ENCODE assay signal across 18 cellular contexts in genomic region chr5:17169507-17169906, GRCh38. TPM values are rescaled to one million over a fixed set of nuclear protein-coding genes. Genes with fewer than 3 reads are reported as not detected.
DNase-seq lines count a peak whose midpoint lies in the region; ATAC-seq and TF ChIP-seq lines count a peak whose summit lies in the region.
"Had no signal": no experiment of that assay in that cellular context is flagged by ENCODE, and none has a peak within 500 bp of the region (broad histone marks: within the 10 kb centered on the region; RNA-seq: fewer than 3 reads in every experiment).

No MANE protein-coding gene starts in this region.

- H3K27ac ChIP-seq in brain microvascular endothelial cell: peak overlapping the region; percentile 13
- H3K27ac ChIP-seq: C4-2B, PC-9, suprapubic skin had no signal

- H3K27me3 ChIP-seq in brain microvascular endothelial cell (replicated peaks): no peaks in the 10 kb centered on the region
- H3K27me3 ChIP-seq: suprapubic skin had no signal

- ATAC-seq in left ventricle myocardium superior (peak; percentile 82), T-helper 17 cell (no peak), sciatic nerve (no peak)

- no peak overlapping the region for H3K4me3 Mint-ChIP-seq in T-helper 17 cell
- H3K4me3 Mint-ChIP-seq: activated naive CD4-positive, alpha-beta T cell treated with anti-CD3 and anti-CD28 coated beads, Interleukin-2, amount 50 U/mL, for 24 hours had no signal

- H3K36me3 ChIP-seq in brain microvascular endothelial cell (replicated peaks): no peaks in the 10 kb centered on the region
- H3K36me3 ChIP-seq: suprapubic skin had no signal

- H3K36me3 Mint-ChIP-seq in T-helper 17 cell (ENCODE audit: low read depth): no peaks in the 10 kb centered on the region
- H3K36me3 Mint-ChIP-seq: activated naive CD4-positive, alpha-beta T cell treated with anti-CD3 and anti-CD28 coated beads, Interleukin-2, amount 50 U/mL, for 24 hours had no signal

- intact Hi-C loops in left ventricle myocardium superior (cut with micrococcal nuclease) (no loop called here), sciatic nerve (cut with DNase I) (no loop called here)

- H3K4me3 ChIP-seq in brain microvascular endothelial cell (ENCODE audit: low read depth, low read length): no peak overlapping the region
- H3K4me3 ChIP-seq: PC-9, suprapubic skin had no signal

- H3K4me1 Mint-ChIP-seq in T-helper 17 cell: no peaks in the 10 kb centered on the region
- H3K4me1 Mint-ChIP-seq: activated naive CD4-positive, alpha-beta T cell treated with anti-CD3 and anti-CD28 coated beads, Interleukin-2, amount 50 U/mL, for 24 hours had no signal

- in situ Hi-C loops in brain microvascular endothelial cell (cut with HindIII; ENCODE audit: low pct_ligation_motif_present, low sequenced_read_pairs): no loop called here

- H3K27me3 Mint-ChIP-seq in T-helper 17 cell: peaks cover 13% of the 10 kb centered on the region
- H3K27me3 Mint-ChIP-seq: activated naive CD4-positive, alpha-beta T cell treated with anti-CD3 and anti-CD28 coated beads, Interleukin-2, amount 50 U/mL, for 24 hours had no signal

- H3K27ac Mint-ChIP-seq in T-helper 17 cell: no peak overlapping the region
- H3K27ac Mint-ChIP-seq: activated naive CD4-positive, alpha-beta T cell treated with anti-CD3 and anti-CD28 coated beads, Interleukin-2, amount 50 U/mL, for 24 hours had no signal

- no peak for TF ChIP-seq CTCF in brain microvascular endothelial cell (IDR thresholded peaks at IDR 0.05; ENCODE audit: low read depth, low read length, missing control alignments)

- H3K9me3 ChIP-seq in T-helper 17 cell (ENCODE audit: control insufficient read depth, low read length, poor library complexity, severe bottlenecking): no peaks in the 10 kb centered on the region
- H3K9me3 ChIP-seq: suprapubic skin had no signal

- DNase-seq in GM03348 (ENCODE audit: low spot score): peak; percentile 78
- no peak for DNase-seq in brain microvascular endothelial cell
- DNase-seq in left ventricle myocardium superior: no peak
- DNase-seq in putamen (ENCODE audit: low spot score): peak; percentile 20
- no peak for DNase-seq in hippocampal formation (lab: John Stamatoyannopoulos, UW)
- no peak for DNase-seq in DMS114 treated with DMSO at 0.1 percent for 48 hours (lab: John Stamatoyannopoulos, UW; ENCODE audit: unreplicated experiment)
- DNase-seq in T-helper 17 cell: no peak
- no peak for DNase-seq in sciatic nerve (ENCODE audit: low spot score)
- DNase-seq: activated CD4-positive, CD25-positive, alpha-beta regulatory T cell treated with anti-CD3 and anti-CD28 coated beads, Interleukin-2, amount 50 U/mL, for 72 hours; activated CD8-positive, alpha-beta memory T cell treated with anti-CD3 and anti-CD28 coated beads, Interleukin-2, amount 50 U/mL, for 48 hours; DMS79 treated with DMSO at 0.1 percent for 48 hours; NCI-H1930; NCI-H526; nucleus accumbens; PC-9 had no signal

RNA-seq across cellular contexts. Expression of gene BASP1, which starts 47.9 kb away (rescaled TPM):
- 2.0 TPM for total RNA-seq in left ventricle myocardium superior
- total RNA-seq in T-helper 17 cell: 1 to 10 TPM; 1.4 to 2.4 TPM
- total RNA-seq in sciatic nerve: 26.8 TPM
- total RNA-seq: PC-9 had no signal

Comparison
In these comparisons a context has a peak if more than half of its experiments do, and no peak if none do; other contexts are left out.
1. DNase-seq: peak in GM03348 (single experiment) and putamen (single experiment); none in brain microvascular endothelial cell (single experiment), left ventricle myocardium superior (single experiment), hippocampal formation (0 of 2), DMS114 treated with DMSO at 0.1 percent for 48 hours (single experiment), T-helper 17 cell (0 of 3) and sciatic nerve (single experiment).